Comparison of ENCODE assay signal across 19 cellular contexts in genomic region chr4:38605181-38605764, GRCh38. TPM values are rescaled to one million over a fixed set of nuclear protein-coding genes. Genes with fewer than 3 reads are reported as not detected.
DNase-seq lines count a peak whose midpoint lies in the region; ATAC-seq, FAIRE-seq and TF ChIP-seq lines count a peak whose summit lies in the region.
"Had no signal": no experiment of that assay in that cellular context is flagged by ENCODE, and none has a peak within 500 bp of the region (broad histone marks: within the 10 kb centered on the region; RNA-seq: fewer than 3 reads in every experiment).

No MANE protein-coding gene starts in this region.

- POLR2A ChIA-PET in HepG2 (lab: Yijun Ruan, JAX) = interaction anchor here (1.0 kb wide), 1 partner anchor 60 kb away, joined by 3 read pairs; no protein-coding TSS in a partner anchor

- H3K4me2 ChIP-seq in HepG2 (ENCODE audit: low read depth, low read length) (peak overlapping the region; percentile 54), neural progenitor cell (peak overlapping the region; percentile 32), Karpas-422 (ENCODE audit: low read depth, low read length, poor library complexity, severe bottlenecking) (no peak overlapping the region)
- H3K4me2 ChIP-seq: SK-N-SH had no signal

- H4K20me1 ChIP-seq in HepG2 (ENCODE audit: insufficient read depth, low read length) = no peaks in the 10 kb centered on the region
- no peaks in the 10 kb centered on the region for H4K20me1 ChIP-seq in neural progenitor cell (ENCODE audit: low read depth)
- no peaks in the 10 kb centered on the region for H4K20me1 ChIP-seq in Karpas-422 (ENCODE audit: insufficient read depth, low read depth, low read length)

- H3K27me3 ChIP-seq in HepG2 (ENCODE audit: control insufficient read depth in 1 of 2, insufficient read depth in 2 of 2, low read length in 2 of 2) (no peaks in the 10 kb centered on the region; a peak in 1 of 5 replicates), right lobe of liver (no peaks in the 10 kb centered on the region), neural progenitor cell (no peaks in the 10 kb centered on the region), Karpas-422 (ENCODE audit: low read length) (no peaks in the 10 kb centered on the region)
- H3K27me3 ChIP-seq: uterus had no signal

- no peaks in the 10 kb centered on the region for H3K27me3 Mint-ChIP-seq in effector memory CD8-positive, alpha-beta T cell
- peaks cover 6% of the 10 kb centered on the region for H3K27me3 Mint-ChIP-seq in neural progenitor cell (ENCODE audit: insufficient read depth, low read depth)
- H3K27me3 Mint-ChIP-seq: stimulated activated naive CD8-positive, alpha-beta T cell treated with anti-CD3 and anti-CD28 coated beads, Interleukin-15, Interleukin-2, amounts not matched to agents 100 ng/mL and 50 ng/mL, for 24 hours had no signal

- H3K9me3 Mint-ChIP-seq in effector memory CD8-positive, alpha-beta T cell = no peaks in the 10 kb centered on the region
- peaks cover 8% of the 10 kb centered on the region for H3K9me3 Mint-ChIP-seq in neural progenitor cell
- H3K9me3 Mint-ChIP-seq: stimulated activated naive CD8-positive, alpha-beta T cell treated with anti-CD3 and anti-CD28 coated beads, Interleukin-15, Interleukin-2, amounts not matched to agents 100 ng/mL and 50 ng/mL, for 24 hours had no signal

- intact Hi-C loops in HepG2 (cut with micrococcal nuclease; ENCODE audit: unreplicated experiment) = no loop called here
- intact Hi-C loops in right lobe of liver (cut with DNase I) = no loop called here

- peak overlapping the region in 1 of 3 experiments; percentile 5; a peak in 1 of 6 replicates for H3K4me3 ChIP-seq in HepG2 (replicated peaks in 1 of 3; ENCODE audit: insufficient read depth in 1 of 3, low read depth in 2 of 3, low read length in 3 of 3)
- no peak overlapping the region for H3K4me3 ChIP-seq in right lobe of liver
- H3K4me3 ChIP-seq in neural progenitor cell = no peak overlapping the region
- H3K4me3 ChIP-seq in Karpas-422 (ENCODE audit: low read length) = no peak overlapping the region
- H3K4me3 ChIP-seq: uterus had no signal

- no peak for TF ChIP-seq RAD21 in HepG2 (CRISPR knock-in tag; IDR thresholded peaks at IDR 0.05)

- H3K79me2 ChIP-seq in HepG2 (ENCODE audit: insufficient read depth, low read length) (no peaks in the 10 kb centered on the region), neural progenitor cell (ENCODE audit: low read depth) (no peaks in the 10 kb centered on the region), Karpas-422 (ENCODE audit: low read length) (no peaks in the 10 kb centered on the region)

- H3K9me3 ChIP-seq in HepG2 (ENCODE audit: low read length) (no peaks in the 10 kb centered on the region), right lobe of liver (no peaks in the 10 kb centered on the region), neural progenitor cell (ENCODE audit: low read depth) (no peaks in the 10 kb centered on the region), Karpas-422 (ENCODE audit: low read length) (no peaks in the 10 kb centered on the region)
- H3K9me3 ChIP-seq: SK-N-SH, uterus had no signal

- H3K4me3 Mint-ChIP-seq in effector memory CD8-positive, alpha-beta T cell = peak overlapping the region in 1 of 2 donors; percentile 32
- H3K4me3 Mint-ChIP-seq in neural progenitor cell = no peak overlapping the region
- H3K4me3 Mint-ChIP-seq: stimulated activated naive CD8-positive, alpha-beta T cell treated with anti-CD3 and anti-CD28 coated beads, Interleukin-15, Interleukin-2, amounts not matched to agents 100 ng/mL and 50 ng/mL, for 24 hours had no signal

- FAIRE-seq in HepG2 (lab: Jason Lieb, UNC) = no peak
- FAIRE-seq: keratinocyte had no signal

- WGBS in HepG2 (ENCODE audit: low lambda C conversion rate) = 38% methylated on average over 6 of the region's 6 CpGs
- 50% methylated on average over 6 of the region's 6 CpGs for WGBS in right lobe of liver (ENCODE audit: insufficient coverage, low coverage, low lambda C conversion rate, missing lambda C conversion rate)

- H3K4me1 ChIP-seq in HepG2 (ENCODE audit: insufficient read depth, low read length) = peaks cover 75% of the 10 kb centered on the region
- peaks cover 0 to 19% (median 3%) of the 10 kb centered on the region in 4 donors for H3K4me1 ChIP-seq in right lobe of liver
- H3K4me1 ChIP-seq in neural progenitor cell = peaks cover 10% of the 10 kb centered on the region
- H3K4me1 ChIP-seq in Karpas-422 (ENCODE audit: low read length) = peaks cover 13% of the 10 kb centered on the region
- H3K4me1 ChIP-seq: uterus had no signal

- no peak for TF ChIP-seq EP300 in HepG2 (IDR thresholded peaks at IDR 0.05; ENCODE audit: low read depth in 2 of 2, low read length in 2 of 2)
- no peak for TF ChIP-seq EP300 in HepG2 (CRISPR knock-in tag; IDR thresholded peaks at IDR 0.05; ENCODE audit: borderline replicate concordance)

- no peak for ATAC-seq in HepG2
- no peak for ATAC-seq in right lobe of liver
- no peak for ATAC-seq in effector memory CD8-positive, alpha-beta T cell (replicated peaks)
- no peak for ATAC-seq in GM18873 (IDR thresholded peaks at IDR 0.05; ENCODE audit: low FRiP score, unreplicated experiment)
- ATAC-seq in GM21528 (IDR thresholded peaks at IDR 0.05; ENCODE audit: low FRiP score, unreplicated experiment) = no peak

- no peaks in the 10 kb centered on the region for H3K9me2 ChIP-seq in Karpas-422 (replicated peaks; ENCODE audit: insufficient read depth, low read length)
- H3K9me2 ChIP-seq: SK-N-SH had no signal

- H3K27ac ChIP-seq in HepG2 (ENCODE audit: extremely low read length, insufficient read depth, low read length) = no peak overlapping the region
- H3K27ac ChIP-seq in right lobe of liver = no peak overlapping the region
- H3K27ac ChIP-seq in neural progenitor cell = no peak overlapping the region
- H3K27ac ChIP-seq in Karpas-422 (ENCODE audit: low read length) = no peak overlapping the region
- H3K27ac ChIP-seq: uterus had no signal

- DNase-seq in HepG2 (ENCODE audit: low spot score) (no peak), right lobe of liver (no peak), neural progenitor cell (ENCODE audit: low spot score) (no peak), Karpas-422 (no peak)
- no peak for DNase-seq in effector memory CD8-positive, alpha-beta T cell
- DNase-seq in effector CD8-positive, alpha-beta T cell (lab: John Stamatoyannopoulos, UW) = no peak
- DNase-seq: activated CD4-positive, alpha-beta T cell treated with anti-CD3 and anti-CD28 coated beads for 1 hour; activated effector memory CD4-positive, alpha-beta T cell treated with anti-CD3 and anti-CD28 coated beads, Interleukin-2, amount 50 U/mL, for 16 hours; amygdala; GDM1; Kasumi-1; nucleus accumbens; SK-N-SH; T-helper 9 cell; uterus had no signal

- BruUV-seq in HepG2 (replicated peaks; lab: Mats Ljungman, UMichigan) = no TSS peak

- TF ChIP-seq CTCF in HepG2 (CRISPR knock-in tag; IDR thresholded peaks at IDR 0.05) = no peak
- no peak for TF ChIP-seq CTCF in right lobe of liver (IDR thresholded peaks at IDR 0.05)
- TF ChIP-seq CTCF in neural progenitor cell (IDR thresholded peaks at IDR 0.05) = no peak

- no peaks in the 10 kb centered on the region for H3F3A ChIP-seq in neural progenitor cell (ENCODE audit: low read depth)

- peaks cover 3% of the 10 kb centered on the region for H3K36me3 Mint-ChIP-seq in effector memory CD8-positive, alpha-beta T cell (ENCODE audit: insufficient read depth)
- peaks cover 20% of the 10 kb centered on the region for H3K36me3 Mint-ChIP-seq in neural progenitor cell

- H3K36me3 ChIP-seq in HepG2 (replicated peaks in 1 of 2; ENCODE audit: control insufficient read depth in 1 of 2, insufficient read depth in 2 of 2, low read length in 2 of 2) = no peaks in the 10 kb centered on the region
- no peaks in the 10 kb centered on the region for H3K36me3 ChIP-seq in right lobe of liver
- no peaks in the 10 kb centered on the region for H3K36me3 ChIP-seq in neural progenitor cell
- no peaks in the 10 kb centered on the region for H3K36me3 ChIP-seq in Karpas-422 (ENCODE audit: insufficient read depth, low read length)
- H3K36me3 ChIP-seq: uterus had no signal

- peaks cover 30 to 48% of the 10 kb centered on the region in 2 donors for H3K4me1 Mint-ChIP-seq in effector memory CD8-positive, alpha-beta T cell (ENCODE audit: low read depth in 2 of 2)
- H3K4me1 Mint-ChIP-seq in neural progenitor cell = peaks cover 22% of the 10 kb centered on the region

- TF ChIP-seq POLR2A in HepG2 (IDR thresholded peaks at IDR 0.05; ENCODE audit: insufficient read depth in 1 of 2, low read depth in 2 of 2, low read length in 2 of 2) = no peak
- no peak for TF ChIP-seq POLR2A in right lobe of liver (IDR thresholded peaks at IDR 0.05)

- H3K27ac Mint-ChIP-seq in effector memory CD8-positive, alpha-beta T cell = peak overlapping the region; percentile 33 to 76
- peak overlapping the region; percentile 76 for H3K27ac Mint-ChIP-seq in neural progenitor cell
- H3K27ac Mint-ChIP-seq: stimulated activated naive CD8-positive, alpha-beta T cell treated with anti-CD3 and anti-CD28 coated beads, Interleukin-15, Interleukin-2, amounts not matched to agents 100 ng/mL and 50 ng/mL, for 24 hours had no signal

- no peak overlapping the region for H3K9ac ChIP-seq in HepG2 (ENCODE audit: insufficient read depth, low read depth, low read length)
- no peak overlapping the region for H3K9ac ChIP-seq in neural progenitor cell
- no peak overlapping the region for H3K9ac ChIP-seq in Karpas-422 (ENCODE audit: low read length)
- H3K9ac ChIP-seq: SK-N-SH had no signal

- CTCF ChIA-PET in HepG2 (lab: Yijun Ruan, JAX; ENCODE audit: low intra/inter-chr PET ratio, low total read pairs) = no interaction called here

- in situ Hi-C loops in HepG2 (cut with HindIII; ENCODE audit: extremely low pct_ligation_motif_present, low pct_unique_long_range_greater_than_20kb) = no loop called here

- H2AFZ ChIP-seq in HepG2 (ENCODE audit: low read length) (peak overlapping the region; percentile 66), neural progenitor cell (replicated peaks) (no peak overlapping the region), Karpas-422 (ENCODE audit: low read length) (no peak overlapping the region)

RNA-seq across cellular contexts. Expression of gene KLF3, which starts 58.7 kb away (rescaled TPM):
- total RNA-seq in HepG2 (2016; rRNA removed; fragmentation: Illumina TruSeq; extraction: Trizol) (29.1 and 45.2 TPM in 2 replicates), right lobe of liver (10 to 100 TPM; 21.3 to 37.6 (median 26.8) TPM), neural progenitor cell (ENCODE audit: low replicate concordance) (22.8 and 24.8 TPM in 2 replicates)
- total RNA-seq in HepG2 (2016; cell fraction: cytosol; rRNA removed; fragmentation: Illumina TruSeq; extraction: Trizol; ENCODE audit: low read depth) = 5.0 and 6.9 TPM in 2 replicates
- total RNA-seq in HepG2 (2016; cell fraction: insoluble cytoplasmic fraction; rRNA removed; fragmentation: Illumina TruSeq; extraction: Trizol) = 29.1 and 39.1 TPM in 2 replicates
- 27.0 and 29.9 TPM in 2 replicates for total RNA-seq in HepG2 (2016; cell fraction: membrane; rRNA removed; fragmentation: Illumina TruSeq; extraction: Trizol)
- 38.1 and 42.0 TPM in 2 replicates for total RNA-seq in HepG2 (2016; cell fraction: nucleus; rRNA removed; fragmentation: Illumina TruSeq; extraction: Trizol)
- 32.2 and 37.8 TPM in 2 replicates for polyA plus RNA-seq in HepG2 (2011; rRNA removed)
- 23.4 and 26.9 TPM in 2 replicates for polyA plus RNA-seq in HepG2 (2011; cell fraction: cytosol; rRNA removed)
- polyA plus RNA-seq in HepG2 (2011; cell fraction: nucleus; rRNA removed) = 34.9 and 36.5 TPM in 2 replicates
- 35.9 and 36.8 TPM in 2 replicates for polyA plus RNA-seq in HepG2 (2012)
- polyA plus RNA-seq in HepG2 (2016; cell fraction: cytosol; fragmentation: Illumina TruSeq; extraction: Trizol; ENCODE audit: low read depth) = 12.2 and 13.0 TPM in 2 replicates
- polyA plus RNA-seq in HepG2 (2016; cell fraction: insoluble cytoplasmic fraction; fragmentation: Illumina TruSeq; extraction: Trizol; ENCODE audit: low read depth) = 46.7 and 48.9 TPM in 2 replicates
- 28.6 and 30.0 TPM in 2 replicates for polyA plus RNA-seq in HepG2 (2016; cell fraction: membrane; fragmentation: Illumina TruSeq; extraction: Trizol; ENCODE audit: low read depth)
- polyA plus RNA-seq in HepG2 (2016; cell fraction: nucleus; fragmentation: Illumina TruSeq; extraction: Trizol; ENCODE audit: insufficient read depth, low read depth) = 40.1 and 41.8 TPM in 2 replicates
- 23.8 and 59.2 TPM in 2 replicates for polyA minus RNA-seq in HepG2 (2011; rRNA and poly(A)+ RNA removed; ENCODE audit: low replicate concordance)
- polyA minus RNA-seq in HepG2 (2011; cell fraction: cytosol; rRNA and poly(A)+ RNA removed) = 32.1 and 36.4 TPM in 2 replicates
- polyA minus RNA-seq in HepG2 (2011; cell fraction: nucleus; rRNA and poly(A)+ RNA removed) = 148 and 153 TPM in 2 replicates
- total RNA-seq in Karpas-422 (2014; rRNA removed; shearing (Covaris generic); ENCODE audit: low replicate concordance) = not detected in 2 replicates
